In genomic region chr19:42297034-42297433, GRCh38 we compare ENCODE assay signal across 1 cellular context.
A peak's percentile ranks its signal among the peaks of the same experiment; 100 is the strongest.
TF ChIP-seq lines count a peak whose summit lies in the region.

No MANE protein-coding gene starts in this region.

TF ChIP-seq in K562, 482 proteins besides CTCF, POLR2A, EP300 and RAD21:
- TF ChIP-seq, protein P1, sequence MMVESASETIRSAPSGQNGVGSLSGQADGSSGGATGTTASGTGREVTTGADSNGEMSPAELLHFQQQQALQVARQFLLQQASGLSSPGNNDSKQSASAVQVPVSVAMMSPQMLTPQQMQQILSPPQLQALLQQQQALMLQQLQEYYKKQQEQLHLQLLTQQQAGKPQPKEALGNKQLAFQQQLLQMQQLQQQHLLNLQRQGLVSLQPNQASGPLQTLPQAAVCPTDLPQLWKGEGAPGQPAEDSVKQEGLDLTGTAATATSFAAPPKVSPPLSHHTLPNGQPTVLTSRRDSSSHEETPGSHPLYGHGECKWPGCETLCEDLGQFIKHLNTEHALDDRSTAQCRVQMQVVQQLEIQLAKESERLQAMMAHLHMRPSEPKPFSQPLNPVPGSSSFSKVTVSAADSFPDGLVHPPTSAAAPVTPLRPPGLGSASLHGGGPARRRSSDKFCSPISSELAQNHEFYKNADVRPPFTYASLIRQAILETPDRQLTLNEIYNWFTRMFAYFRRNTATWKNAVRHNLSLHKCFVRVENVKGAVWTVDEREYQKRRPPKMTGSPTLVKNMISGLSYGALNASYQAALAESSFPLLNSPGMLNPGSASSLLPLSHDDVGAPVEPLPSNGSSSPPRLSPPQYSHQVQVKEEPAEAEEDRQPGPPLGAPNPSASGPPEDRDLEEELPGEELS (CRISPR knock-in tag; IDR thresholded peaks at IDR 0.05; ENCODE audit: borderline replicate concordance), result no peak
- TF ChIP-seq RBM22 (IDR thresholded peaks at IDR 0.05; ENCODE audit: low read depth, low read length, poor library complexity, severe bottlenecking), result peak; percentile 76
- TF ChIP-seq ZNF444 (CRISPR knock-in tag; IDR thresholded peaks at IDR 0.05), result no peak
- TF ChIP-seq E2F6 (IDR thresholded peaks at IDR 0.05; ENCODE audit: borderline replicate concordance in 1 of 2, extremely low read depth in 1 of 2, insufficient read depth in 1 of 2, insufficient read length in 1 of 2, low read depth in 1 of 2, low read length in 1 of 2, poor library complexity in 1 of 2, severe bottlenecking in 1 of 2), result no peak
- no peak for TF ChIP-seq SOX6 (IDR thresholded peaks at IDR 0.05)
- no peak for TF ChIP-seq ZC3H8 (IDR thresholded peaks at IDR 0.05)
- peak; percentile 39; the same call in 1 of the 2 replicates for TF ChIP-seq RBFOX2 (IDR thresholded peaks at IDR 0.05; ENCODE audit: low read depth, low read length)
- TF ChIP-seq, protein P2, sequence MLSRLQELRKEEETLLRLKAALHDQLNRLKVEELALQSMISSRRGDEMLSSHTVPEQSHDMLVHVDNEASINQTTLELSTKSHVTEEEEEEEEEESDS (CRISPR knock-in tag; IDR thresholded peaks at IDR 0.05), result no peak
